Comparison of ENCODE assay signal across 26 cellular contexts in genomic region chr1:185260611-185261010, GRCh38. TPM values are rescaled to one million over a fixed set of nuclear protein-coding genes. Genes with fewer than 3 reads are reported as not detected.
DNase-seq lines count a peak whose midpoint lies in the region; ATAC-seq, FAIRE-seq and TF ChIP-seq lines count a peak whose summit lies in the region.
"Had no signal": no experiment of that assay in that cellular context is flagged by ENCODE, and none has a peak within 500 bp of the region (broad histone marks: within the 10 kb centered on the region; RNA-seq: fewer than 3 reads in every experiment).

No MANE protein-coding gene starts in this region.

- no peaks in the 10 kb centered on the region for H3K79me2 ChIP-seq in ACC112 (ENCODE audit: control insufficient read depth, insufficient read depth, low read length, unreplicated experiment)
- H3K79me2 ChIP-seq in endothelial cell of umbilical vein (ENCODE audit: control insufficient read depth, insufficient read depth, low read length), result no peaks in the 10 kb centered on the region

- peaks cover 20% of the 10 kb centered on the region for H3K4me1 ChIP-seq in ACC112 (ENCODE audit: control insufficient read depth, insufficient read depth, low read length, unreplicated experiment)
- peaks cover 9% of the 10 kb centered on the region for H3K4me1 ChIP-seq in endothelial cell of umbilical vein (ENCODE audit: control insufficient read depth, extremely low read depth, insufficient read depth, low read length)
- H3K4me1 ChIP-seq in ovary (ENCODE audit: insufficient read depth), result no peaks in the 10 kb centered on the region
- peaks cover 0 to 5% of the 10 kb centered on the region in 2 donors for H3K4me1 ChIP-seq in gastrocnemius medialis
- H3K4me1 ChIP-seq in lower lobe of right lung, result no peaks in the 10 kb centered on the region
- H3K4me1 ChIP-seq: SJCRH30 had no signal

- no peaks in the 10 kb centered on the region for H3K27me3 ChIP-seq in ACC112 (ENCODE audit: insufficient read depth, low read length)
- no peaks in the 10 kb centered on the region for H3K27me3 ChIP-seq in endothelial cell of umbilical vein (ENCODE audit: control insufficient read depth in 2 of 2, insufficient read depth in 2 of 2, low read length in 2 of 2)
- no peaks in the 10 kb centered on the region for H3K27me3 ChIP-seq in ovary
- H3K27me3 ChIP-seq in gastrocnemius medialis, result no peaks in the 10 kb centered on the region
- H3K27me3 ChIP-seq in lower lobe of right lung (ENCODE audit: low read depth), result no peaks in the 10 kb centered on the region
- H3K27me3 ChIP-seq: MG63, SJCRH30 had no signal

- no peak overlapping the region for H3K4me2 ChIP-seq in endothelial cell of umbilical vein (ENCODE audit: insufficient read depth, low read length)
- H3K4me2 ChIP-seq: PC-9 had no signal

- in situ Hi-C loops in gastrocnemius medialis (cut with MboI; ENCODE audit: low sequenced_read_pairs in 4 of 4), result no loop called here

- no peak for TF ChIP-seq EP300 in ovary (IDR thresholded peaks at IDR 0.05)

- no peaks in the 10 kb centered on the region for H3K36me3 ChIP-seq in ACC112 (ENCODE audit: insufficient read depth, low read length)
- no peaks in the 10 kb centered on the region for H3K36me3 ChIP-seq in endothelial cell of umbilical vein (ENCODE audit: control insufficient read depth in 2 of 2, extremely low read depth in 1 of 2, insufficient read depth in 2 of 2, low read length in 2 of 2)
- no peaks in the 10 kb centered on the region for H3K36me3 ChIP-seq in ovary
- no peaks in the 10 kb centered on the region for H3K36me3 ChIP-seq in gastrocnemius medialis
- H3K36me3 ChIP-seq in lower lobe of right lung, result no peaks in the 10 kb centered on the region
- H3K36me3 ChIP-seq: MG63, SJCRH30 had no signal

- peak; percentile 60 for FAIRE-seq in TTC549 (lab: Jason Lieb, UNC)
- FAIRE-seq in endothelial cell of umbilical vein (lab: Jason Lieb, UNC), result no peak
- FAIRE-seq: GM18507, HepG2 had no signal

- no peaks in the 10 kb centered on the region for H4K20me1 ChIP-seq in endothelial cell of umbilical vein (replicated peaks; ENCODE audit: control insufficient read depth, extremely low read depth, insufficient read depth, low read length)

- H3K9me1 ChIP-seq in endothelial cell of umbilical vein (replicated peaks; ENCODE audit: control insufficient read depth, extremely low read depth, insufficient read depth, low read length), result no peaks in the 10 kb centered on the region

- TF ChIP-seq CTCF in endothelial cell of umbilical vein (IDR thresholded peaks at IDR 0.05; ENCODE audit: extremely low read depth in 1 of 2, insufficient read depth in 1 of 2, low read depth in 1 of 2, low read length in 2 of 2), result no peak
- no peak for TF ChIP-seq CTCF in ovary (IDR thresholded peaks at IDR 0.05)
- TF ChIP-seq CTCF in gastrocnemius medialis (IDR thresholded peaks at IDR 0.05 in 4 of 5, conservative IDR thresholded peaks at IDR 0.05 in 1 of 5), result no peak
- no peak for TF ChIP-seq CTCF in lower lobe of right lung (IDR thresholded peaks at IDR 0.05)

- H2AFZ ChIP-seq in ACC112 (ENCODE audit: low read length, unreplicated experiment), result no peak overlapping the region
- no peak overlapping the region for H2AFZ ChIP-seq in endothelial cell of umbilical vein (ENCODE audit: low read depth, low read length)
- H2AFZ ChIP-seq: GM23248, PC-9 had no signal

- TF ChIP-seq POLR2A in endothelial cell of umbilical vein (IDR thresholded peaks at IDR 0.05; ENCODE audit: low read depth, low read length) (no peak), ovary (IDR thresholded peaks at IDR 0.05) (no peak), gastrocnemius medialis (IDR thresholded peaks at IDR 0.05) (no peak)

- CTCF ChIA-PET in endothelial cell of umbilical vein (lab: Charles Lee), result no interaction called here

- DNase-seq in HCEC 1CT, result peak; percentile 51
- peak; percentile 47 for DNase-seq in endothelial cell of umbilical vein (ENCODE audit: low read depth, low spot score)
- no peak for DNase-seq in ovary
- DNase-seq in gastrocnemius medialis, result no peak
- no peak for DNase-seq in lower lobe of right lung
- DNase-seq: CD4-positive, alpha-beta T cell; COR-L47; GDM1; GM23248; H7; KBM-7; MG63; NCI-H1105 treated with DMSO at 0.1 percent for 48 hours; NCI-H2029; NCI-H446; NCI-H524 treated with DMSO at 0.1 percent for 48 hours; NCI-H774; PC-9; SJCRH30 had no signal

- WGBS in ovary, 3 donors, result 90 to 93% (median 90%) methylated on average over 1 of the region's 1 CpG

- H3K9ac ChIP-seq in endothelial cell of umbilical vein (replicated peaks; ENCODE audit: extremely low read depth, insufficient read depth, low read length), result no peak overlapping the region
- H3K9ac ChIP-seq: GM23248 had no signal

- dilution Hi-C loops in endothelial cell of umbilical vein (cut with MboI; ENCODE audit: extremely low pct_ligation_motif_present, low sequenced_read_pairs), result no loop called here

- POLR2A ChIA-PET in endothelial cell of umbilical vein (lab: Charles Lee), result no interaction called here

- no TSS peak for BruUV-seq in endothelial cell of umbilical vein (replicated peaks; lab: Mats Ljungman, UMichigan)

- H3K9me3 ChIP-seq in endothelial cell of umbilical vein (replicated peaks; ENCODE audit: control insufficient read depth, insufficient read depth, low read length) (no peaks in the 10 kb centered on the region), ovary (no peaks in the 10 kb centered on the region), gastrocnemius medialis (no peaks in the 10 kb centered on the region), lower lobe of right lung (no peaks in the 10 kb centered on the region)
- H3K9me3 ChIP-seq: MG63, SJCRH30 had no signal

- H3K27ac ChIP-seq in ACC112 (ENCODE audit: low read depth, low read length), result peak overlapping the region; percentile 44; the same call in 1 of the 2 replicates
- no peak overlapping the region for H3K27ac ChIP-seq in endothelial cell of umbilical vein (ENCODE audit: insufficient read depth, low read depth, low read length)
- H3K27ac ChIP-seq in ovary, result no peak overlapping the region
- no peak overlapping the region for H3K27ac ChIP-seq in gastrocnemius medialis
- no peak overlapping the region for H3K27ac ChIP-seq in lower lobe of right lung
- H3K27ac ChIP-seq: 22Rv1, GM23248, PC-9, SJCRH30 had no signal

- H3K4me3 ChIP-seq in ACC112 (ENCODE audit: low read depth, low read length) (no peak overlapping the region), endothelial cell of umbilical vein (replicated peaks in 1 of 3; ENCODE audit: insufficient read depth in 1 of 3, low read depth in 1 of 3, low read length in 3 of 3) (no peak overlapping the region), ovary (no peak overlapping the region), gastrocnemius medialis (no peak overlapping the region), lower lobe of right lung (no peak overlapping the region)
- H3K4me3 ChIP-seq: GM23248, MG63, PC-9, SJCRH30 had no signal

- intact Hi-C loops in endothelial cell of umbilical vein (cut with micrococcal nuclease) (no loop called here), ovary (cut with DNase I) (no loop called here), gastrocnemius medialis (cut with DNase I; ENCODE audit: low total_unique reads) (no loop called here), lower lobe of right lung (cut with DNase I) (no loop called here)

- ATAC-seq in HG03108 (IDR thresholded peaks at IDR 0.05; ENCODE audit: unreplicated experiment) (no peak), gastrocnemius medialis (no peak), lower lobe of right lung (no peak)
- ATAC-seq: HepG2, Right ventricle myocardium inferior had no signal

TF ChIP-seq in endothelial cell of umbilical vein, 7 proteins besides CTCF, POLR2A, EP300 and RAD21:
- TF ChIP-seq JUN (IDR thresholded peaks at IDR 0.05; ENCODE audit: borderline replicate concordance, insufficient read depth, insufficient read length, low read depth) (peak; percentile 5), GATA2 (IDR thresholded peaks at IDR 0.05; ENCODE audit: insufficient read depth, insufficient read length, low read depth, low read length) (no peak)

RNA-seq across cellular contexts. Expression of gene IVNS1ABP, which starts 56.4 kb away (rescaled TPM):
- total RNA-seq in endothelial cell of umbilical vein (75.3 and 81.6 TPM in 2 replicates), ovary (10 to 100 TPM; 31.2 to 73.9 (median 54.2) TPM), gastrocnemius medialis (10 to 100 TPM; 18.3 to 38.1 (median 32.3) TPM), lower lobe of right lung (79.9 TPM)
- polyA plus RNA-seq in endothelial cell of umbilical vein (19.9 and 26.3 TPM in 2 replicates), ovary (10 to 100 TPM; 40.2 to 57.3 TPM)
- polyA plus RNA-seq in endothelial cell of umbilical vein (2011; cell fraction: cytosol; rRNA removed), result 20.7 and 23.9 TPM in 2 replicates
- polyA plus RNA-seq in endothelial cell of umbilical vein (2011; cell fraction: nucleus; rRNA removed), result 239 and 296 TPM in 2 replicates
- polyA plus RNA-seq in endothelial cell of umbilical vein (2012), result 41.0 and 52.8 TPM in 2 replicates
- polyA minus RNA-seq in endothelial cell of umbilical vein, result 68.2 and 73.9 TPM in 2 replicates
- polyA minus RNA-seq in endothelial cell of umbilical vein (2011; cell fraction: cytosol; rRNA and poly(A)+ RNA removed), result 22.8 TPM
- polyA minus RNA-seq in endothelial cell of umbilical vein (2011; cell fraction: nucleus; rRNA and poly(A)+ RNA removed), result 342 and 456 TPM in 2 replicates

Comparison
In these comparisons a context has a peak if more than half of its experiments do, and no peak if none do; other contexts are left out.
1. DNase-seq: peak in HCEC 1CT (single experiment) and endothelial cell of umbilical vein (single experiment); none in ovary (0 of 5), gastrocnemius medialis (0 of 2) and lower lobe of right lung (single experiment).